ENCODE assay signal across 10 cellular contexts in the genomic region with DNA sequence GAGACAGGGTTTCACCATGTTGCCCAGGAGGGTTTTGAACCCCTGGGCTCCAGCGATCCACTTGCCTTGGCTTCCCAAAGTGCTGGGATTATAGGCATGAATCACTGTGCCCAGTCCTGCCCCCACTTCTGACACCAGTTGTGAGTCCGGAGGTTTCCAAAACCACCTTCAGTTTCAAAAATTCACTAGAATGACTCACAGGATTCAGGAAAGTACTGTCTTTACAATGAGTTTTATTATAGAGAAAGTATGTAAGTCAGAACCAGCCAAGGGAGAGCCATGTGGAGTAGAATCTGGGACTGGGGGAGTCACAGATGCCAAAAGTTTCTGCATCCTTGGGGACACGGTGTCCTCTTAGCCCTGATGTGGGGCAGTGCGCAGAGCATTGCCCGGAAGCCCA. TPM values are rescaled to one million over a fixed set of nuclear protein-coding genes. Genes with fewer than 3 reads are reported as not detected.
DNase-seq lines count a peak whose midpoint lies in the region; ATAC-seq and TF ChIP-seq lines count a peak whose summit lies in the region.
"Had no signal": no experiment of that assay in that cellular context is flagged by ENCODE, and none has a peak within 500 bp of the region (broad histone marks: within the 10 kb centered on the region; RNA-seq: fewer than 3 reads in every experiment).

No MANE protein-coding gene starts in this region.

- DNase-seq in activated T-cell treated with anti-CD3 and anti-CD28 coated beads for 48 hours (ENCODE audit: low read depth) = peak; percentile 6
- DNase-seq in activated T-cell treated with anti-CD3 and anti-CD28 coated beads for 4 hours = no peak
- DNase-seq in RWPE2 (ENCODE audit: low spot score) = no peak
- peak; percentile 37 for DNase-seq in epithelial cell of proximal tubule (ENCODE audit: low read depth)
- DNase-seq in stimulated activated effector memory CD8-positive, alpha-beta T cell treated with anti-CD3 and anti-CD28 coated beads, Interleukin-12 subunit alpha, Interleukin-12 subunit beta, amount 100 ng/mL, for 72 hours (ENCODE audit: low spot score in 2 of 2) = peak in 1 of 2 donors; percentile 64
- DNase-seq in activated gamma-delta T cell treated with Interleukin-2 at 50 U/mL for 16 hours = no peak
- DNase-seq in DMS 273 (lab: John Stamatoyannopoulos, UW; ENCODE audit: unreplicated experiment) = no peak
- DNase-seq: NCI-H2029 had no signal

- H3K4me3 ChIP-seq in RWPE2 (ENCODE audit: severe bottlenecking) (no peak overlapping the region), epithelial cell of proximal tubule (ENCODE audit: low read depth, low read length) (no peak overlapping the region)

- peaks cover 96% of the 10 kb centered on the region for H3K36me3 ChIP-seq in RWPE2 (ENCODE audit: low read depth)

- ATAC-seq in RWPE2 (ENCODE audit: low read depth) (peak; percentile 59), HG02840 (IDR thresholded peaks at IDR 0.05; ENCODE audit: low FRiP score, unreplicated experiment) (no peak)
- ATAC-seq in stimulated activated effector memory CD8-positive, alpha-beta T cell treated with anti-CD3 and anti-CD28 coated beads, Interleukin-12 subunit alpha, Interleukin-12 subunit beta, amount 100 ng/mL, for 72 hours = peak; percentile 68

- H3K9me3 Mint-ChIP-seq in stimulated activated effector memory CD8-positive, alpha-beta T cell treated with anti-CD3 and anti-CD28 coated beads, Interleukin-12 subunit alpha, Interleukin-12 subunit beta, amount 100 ng/mL, for 72 hours = no peaks in the 10 kb centered on the region

- peaks cover 61% of the 10 kb centered on the region for H3K4me1 Mint-ChIP-seq in stimulated activated effector memory CD8-positive, alpha-beta T cell treated with anti-CD3 and anti-CD28 coated beads, Interleukin-12 subunit alpha, Interleukin-12 subunit beta, amount 100 ng/mL, for 72 hours

- H3K27me3 ChIP-seq in RWPE2 (ENCODE audit: insufficient read depth, poor library complexity, severe bottlenecking) = no peaks in the 10 kb centered on the region

- peak overlapping the region; percentile 85 for H3K27ac ChIP-seq in RWPE2 (ENCODE audit: poor library complexity, severe bottlenecking)

- peak overlapping the region; percentile 67 for H3K27ac Mint-ChIP-seq in stimulated activated effector memory CD8-positive, alpha-beta T cell treated with anti-CD3 and anti-CD28 coated beads, Interleukin-12 subunit alpha, Interleukin-12 subunit beta, amount 100 ng/mL, for 72 hours
- H3K27ac Mint-ChIP-seq: B cell had no signal

- TF ChIP-seq CTCF in RWPE2 (IDR thresholded peaks at IDR 0.05; ENCODE audit: poor library complexity, severe bottlenecking) (no peak), epithelial cell of proximal tubule (conservative IDR thresholded peaks at IDR 0.05; ENCODE audit: low read depth, low read length) (no peak)

- H3K4me3 Mint-ChIP-seq in stimulated activated effector memory CD8-positive, alpha-beta T cell treated with anti-CD3 and anti-CD28 coated beads, Interleukin-12 subunit alpha, Interleukin-12 subunit beta, amount 100 ng/mL, for 72 hours = peak overlapping the region; percentile 57
- H3K4me3 Mint-ChIP-seq: B cell had no signal

- peaks cover 89% of the 10 kb centered on the region for H3K36me3 Mint-ChIP-seq in stimulated activated effector memory CD8-positive, alpha-beta T cell treated with anti-CD3 and anti-CD28 coated beads, Interleukin-12 subunit alpha, Interleukin-12 subunit beta, amount 100 ng/mL, for 72 hours

- no peaks in the 10 kb centered on the region for H3K9me3 ChIP-seq in RWPE2 (ENCODE audit: severe bottlenecking)

- peaks cover 29% of the 10 kb centered on the region for H3K4me1 ChIP-seq in RWPE2 (ENCODE audit: insufficient read depth, poor library complexity, severe bottlenecking)

RNA-seq across cellular contexts. Expression of a gene that starts 55.1 kb away (rescaled TPM):
- 0.92 and 3.3 TPM in 2 replicates for total RNA-seq in epithelial cell of proximal tubule

Comparison
In these comparisons a context has a peak if more than half of its experiments do, and no peak if none do; other contexts are left out.
1. DNase-seq: peak in activated T-cell treated with anti-CD3 and anti-CD28 coated beads for 48 hours (single experiment) and epithelial cell of proximal tubule (single experiment); none in activated T-cell treated with anti-CD3 and anti-CD28 coated beads for 4 hours (single experiment), RWPE2 (single experiment), activated gamma-delta T cell treated with Interleukin-2 at 50 U/mL for 16 hours (single experiment) and DMS 273 (single experiment).